In the genomic region with DNA sequence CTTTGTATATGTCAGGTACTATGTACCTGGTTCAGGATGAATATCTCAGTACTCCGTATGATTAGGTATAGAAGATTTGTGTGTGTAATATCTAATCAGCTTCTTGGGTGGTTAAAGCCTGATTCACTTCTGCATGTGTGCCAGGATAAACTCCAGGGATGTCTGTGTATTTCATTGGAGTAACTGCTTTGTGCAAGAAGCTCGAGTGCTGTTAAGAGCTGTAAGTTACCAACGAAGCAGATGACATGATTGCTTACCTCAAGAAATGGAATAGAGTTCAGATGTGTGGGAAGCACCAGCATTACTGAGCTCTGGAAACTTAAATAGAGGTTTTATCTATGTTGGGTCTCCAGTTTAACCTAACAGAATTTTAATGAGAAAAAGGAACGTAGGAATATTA, we compare ENCODE assay signal across 20 cellular contexts.
"Had no signal": no experiment of that assay in that cellular context is flagged by ENCODE, and none has a peak within 500 bp of the region (broad histone marks: within the 10 kb centered on the region; RNA-seq: fewer than 3 reads in every experiment).

No MANE protein-coding gene starts in this region.

- H3K4me3 ChIP-seq: left ventricle myocardium inferior, lung, ovary, skin epidermis, suprapubic skin, thoracic aorta, tibial artery, uterus had no signal

- H3K36me3 ChIP-seq: ovary, uterus had no signal

- H3K4me1 ChIP-seq: left ventricle myocardium inferior, suprapubic skin, tibial artery, uterus had no signal

- H3K27me3 ChIP-seq: ovary, suprapubic skin, tibial artery, uterus had no signal

- DNase-seq: islet precursor cell; left ventricle myocardium inferior; mesendoderm; naive B cell; natural killer cell; ovary; retina; right cardiac atrium; stimulated activated CD4-positive, alpha-beta T cell treated with anti-CD3 and anti-CD28 coated beads, Interleukin-12 subunit alpha, Interleukin-12 subunit beta, amount 100 ng/mL, for 4 hours; stimulated activated CD4-positive, alpha-beta T cell treated with anti-CD3 and anti-CD28 coated beads, Interleukin-4, amount 100 ng/mL, for 24 hours; stimulated activated naive CD4-positive, alpha-beta T cell; tibial artery; trophoblast cell; uterus had no signal

- ATAC-seq: natural killer cell; right cardiac atrium; sciatic nerve; stimulated activated effector memory CD8-positive, alpha-beta T cell treated with anti-CD3 and anti-CD28 coated beads, Interleukin-12 subunit alpha, Interleukin-12 subunit beta, amount 100 ng/mL, for 72 hours had no signal

- H3K27ac ChIP-seq: left ventricle myocardium inferior, ovary, skin epidermis, suprapubic skin, thoracic aorta, tibial artery, uterus had no signal

- H3K9me3 ChIP-seq: left ventricle myocardium inferior, ovary, suprapubic skin, thoracic aorta, tibial artery, uterus had no signal
